Comparison of ENCODE assay signal across 1 cellular context in genomic region chr11:9347100-9347499, GRCh38.
A peak's percentile ranks its signal among the peaks of the same experiment; 100 is the strongest.
TF ChIP-seq lines count a peak whose summit lies in the region.

No MANE protein-coding gene starts in this region.

TF ChIP-seq in K562, 482 proteins besides CTCF, POLR2A, EP300 and RAD21 (continued from another document and continues in another):
- TF ChIP-seq FOXO4 (CRISPR knock-in tag; IDR thresholded peaks at IDR 0.05) (no peak), BRD4 (IDR thresholded peaks at IDR 0.05) (no peak), ZNF511 (CRISPR knock-in tag; IDR thresholded peaks at IDR 0.05) (no peak), SREBF1 (IDR thresholded peaks at IDR 0.05; ENCODE audit: borderline replicate concordance, low read depth, low read length) (no peak), ADNP (tag; IDR thresholded peaks at IDR 0.05) (no peak), ZNF584 (CRISPR knock-in tag; IDR thresholded peaks at IDR 0.05; ENCODE audit: low read depth) (no peak), SIN3B (IDR thresholded peaks at IDR 0.05; ENCODE audit: low read depth) (no peak), C11orf30 (IDR thresholded peaks at IDR 0.05; ENCODE audit: low read depth) (peak; percentile 43), MTF1 (CRISPR knock-in tag; IDR thresholded peaks at IDR 0.05; ENCODE audit: borderline replicate concordance) (no peak), ARID4B (CRISPR knock-in tag; IDR thresholded peaks at IDR 0.05) (no peak), GTF2E2 (tag; IDR thresholded peaks at IDR 0.05) (no peak), IRF1 (CRISPR knock-in tag; IDR thresholded peaks at IDR 0.05; ENCODE audit: borderline replicate concordance) (no peak), TEAD1 (CRISPR knock-in tag; IDR thresholded peaks at IDR 0.05) (no peak), FOXK2 (conservative IDR thresholded peaks at IDR 0.05 in 1 of 2, IDR thresholded peaks at IDR 0.05 in 1 of 2; ENCODE audit: low read depth in 2 of 2) (no peak), TAF1 (IDR thresholded peaks at IDR 0.05; ENCODE audit: control insufficient read depth, extremely low read depth, insufficient read depth, low read length, severe bottlenecking) (no peak), ZNF347 (CRISPR knock-in tag; IDR thresholded peaks at IDR 0.05; ENCODE audit: low read depth) (no peak), NFIX (CRISPR knock-in tag; IDR thresholded peaks at IDR 0.05; ENCODE audit: low read depth) (no peak), EP400 (IDR thresholded peaks at IDR 0.05) (peak; percentile 32; the same call in 1 of the 2 replicates), PHTF2 (CRISPR knock-in tag; IDR thresholded peaks at IDR 0.05) (no peak), SMARCE1 (IDR thresholded peaks at IDR 0.05) (peak; percentile 81), ZNF766 (CRISPR knock-in tag; conservative IDR thresholded peaks at IDR 0.05) (peak; percentile 98), HNRNPUL1 (IDR thresholded peaks at IDR 0.05; ENCODE audit: low read length) (no peak), HCFC1 (IDR thresholded peaks at IDR 0.05; ENCODE audit: low read depth, low read length) (no peak), SLC30A9 (CRISPR knock-in tag; IDR thresholded peaks at IDR 0.05) (no peak), GABPB1 (CRISPR knock-in tag; IDR thresholded peaks at IDR 0.05) (no peak), ZFPM2 (CRISPR knock-in tag; IDR thresholded peaks at IDR 0.05) (no peak), ZNF121 (CRISPR knock-in tag; conservative IDR thresholded peaks at IDR 0.05) (no peak), IFI16 (CRISPR knock-in tag; IDR thresholded peaks at IDR 0.05) (no peak), NFXL1 (CRISPR knock-in tag; IDR thresholded peaks at IDR 0.05) (no peak), NEUROD1 (IDR thresholded peaks at IDR 0.05; ENCODE audit: borderline replicate concordance, low read depth, low read length, partially characterized antibody) (no peak), PTBP1 (IDR thresholded peaks at IDR 0.05; ENCODE audit: low read depth, low read length) (no peak), ARHGAP35 (IDR thresholded peaks at IDR 0.05; ENCODE audit: partially characterized antibody) (no peak), FOXA1 (IDR thresholded peaks at IDR 0.05; ENCODE audit: borderline replicate concordance) (no peak), ZNF253 (CRISPR knock-in tag; conservative IDR thresholded peaks at IDR 0.05) (no peak), ZNF444 (CRISPR knock-in tag; IDR thresholded peaks at IDR 0.05) (no peak), NUFIP1 (IDR thresholded peaks at IDR 0.05; ENCODE audit: partially characterized antibody) (no peak), LARP7 (IDR thresholded peaks at IDR 0.05) (no peak), PTTG1 (tag; IDR thresholded peaks at IDR 0.05; ENCODE audit: low read depth) (no peak), ZNF239 (CRISPR knock-in tag; IDR thresholded peaks at IDR 0.05) (no peak), CREM (IDR thresholded peaks at IDR 0.05; ENCODE audit: low read depth) (peak; percentile 40), ARID3A (IDR thresholded peaks at IDR 0.05; ENCODE audit: borderline replicate concordance, low read depth, low read length) (no peak), ETV1 (tag; conservative IDR thresholded peaks at IDR 0.05; ENCODE audit: low read depth) (no peak), ATF7 (IDR thresholded peaks at IDR 0.05) (peak; percentile 38; the same call in 1 of the 2 replicates), ZNF79 (CRISPR knock-in tag; IDR thresholded peaks at IDR 0.05; ENCODE audit: low read depth) (no peak)
- TF ChIP-seq, protein P1, sequence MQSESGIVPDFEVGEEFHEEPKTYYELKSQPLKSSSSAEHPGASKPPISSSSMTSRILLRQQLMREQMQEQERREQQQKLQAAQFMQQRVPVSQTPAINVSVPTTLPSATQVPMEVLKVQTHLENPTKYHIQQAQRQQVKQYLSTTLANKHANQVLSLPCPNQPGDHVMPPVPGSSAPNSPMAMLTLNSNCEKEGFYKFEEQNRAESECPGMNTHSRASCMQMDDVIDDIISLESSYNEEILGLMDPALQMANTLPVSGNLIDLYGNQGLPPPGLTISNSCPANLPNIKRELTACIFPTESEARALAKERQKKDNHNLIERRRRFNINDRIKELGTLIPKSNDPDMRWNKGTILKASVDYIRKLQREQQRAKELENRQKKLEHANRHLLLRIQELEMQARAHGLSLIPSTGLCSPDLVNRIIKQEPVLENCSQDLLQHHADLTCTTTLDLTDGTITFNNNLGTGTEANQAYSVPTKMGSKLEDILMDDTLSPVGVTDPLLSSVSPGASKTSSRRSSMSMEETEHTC (IDR thresholded peaks at IDR 0.05), result no peak
- TF ChIP-seq, protein P2, sequence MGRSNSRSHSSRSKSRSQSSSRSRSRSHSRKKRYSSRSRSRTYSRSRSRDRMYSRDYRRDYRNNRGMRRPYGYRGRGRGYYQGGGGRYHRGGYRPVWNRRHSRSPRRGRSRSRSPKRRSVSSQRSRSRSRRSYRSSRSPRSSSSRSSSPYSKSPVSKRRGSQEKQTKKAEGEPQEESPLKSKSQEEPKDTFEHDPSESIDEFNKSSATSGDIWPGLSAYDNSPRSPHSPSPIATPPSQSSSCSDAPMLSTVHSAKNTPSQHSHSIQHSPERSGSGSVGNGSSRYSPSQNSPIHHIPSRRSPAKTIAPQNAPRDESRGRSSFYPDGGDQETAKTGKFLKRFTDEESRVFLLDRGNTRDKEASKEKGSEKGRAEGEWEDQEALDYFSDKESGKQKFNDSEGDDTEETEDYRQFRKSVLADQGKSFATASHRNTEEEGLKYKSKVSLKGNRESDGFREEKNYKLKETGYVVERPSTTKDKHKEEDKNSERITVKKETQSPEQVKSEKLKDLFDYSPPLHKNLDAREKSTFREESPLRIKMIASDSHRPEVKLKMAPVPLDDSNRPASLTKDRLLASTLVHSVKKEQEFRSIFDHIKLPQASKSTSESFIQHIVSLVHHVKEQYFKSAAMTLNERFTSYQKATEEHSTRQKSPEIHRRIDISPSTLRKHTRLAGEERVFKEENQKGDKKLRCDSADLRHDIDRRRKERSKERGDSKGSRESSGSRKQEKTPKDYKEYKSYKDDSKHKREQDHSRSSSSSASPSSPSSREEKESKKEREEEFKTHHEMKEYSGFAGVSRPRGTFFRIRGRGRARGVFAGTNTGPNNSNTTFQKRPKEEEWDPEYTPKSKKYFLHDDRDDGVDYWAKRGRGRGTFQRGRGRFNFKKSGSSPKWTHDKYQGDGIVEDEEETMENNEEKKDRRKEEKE (IDR thresholded peaks at IDR 0.05; ENCODE audit: borderline replicate concordance in 1 of 2, control insufficient read depth in 1 of 2, low read depth in 2 of 2, low read length in 1 of 2), result no peak
- TF ChIP-seq, protein P3, sequence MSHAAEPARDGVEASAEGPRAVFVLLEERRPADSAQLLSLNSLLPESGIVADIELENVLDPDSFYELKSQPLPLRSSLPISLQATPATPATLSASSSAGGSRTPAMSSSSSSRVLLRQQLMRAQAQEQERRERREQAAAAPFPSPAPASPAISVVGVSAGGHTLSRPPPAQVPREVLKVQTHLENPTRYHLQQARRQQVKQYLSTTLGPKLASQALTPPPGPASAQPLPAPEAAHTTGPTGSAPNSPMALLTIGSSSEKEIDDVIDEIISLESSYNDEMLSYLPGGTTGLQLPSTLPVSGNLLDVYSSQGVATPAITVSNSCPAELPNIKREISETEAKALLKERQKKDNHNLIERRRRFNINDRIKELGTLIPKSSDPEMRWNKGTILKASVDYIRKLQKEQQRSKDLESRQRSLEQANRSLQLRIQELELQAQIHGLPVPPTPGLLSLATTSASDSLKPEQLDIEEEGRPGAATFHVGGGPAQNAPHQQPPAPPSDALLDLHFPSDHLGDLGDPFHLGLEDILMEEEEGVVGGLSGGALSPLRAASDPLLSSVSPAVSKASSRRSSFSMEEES (CRISPR knock-in tag; IDR thresholded peaks at IDR 0.05), result no peak
- TF ChIP-seq, protein P4, sequence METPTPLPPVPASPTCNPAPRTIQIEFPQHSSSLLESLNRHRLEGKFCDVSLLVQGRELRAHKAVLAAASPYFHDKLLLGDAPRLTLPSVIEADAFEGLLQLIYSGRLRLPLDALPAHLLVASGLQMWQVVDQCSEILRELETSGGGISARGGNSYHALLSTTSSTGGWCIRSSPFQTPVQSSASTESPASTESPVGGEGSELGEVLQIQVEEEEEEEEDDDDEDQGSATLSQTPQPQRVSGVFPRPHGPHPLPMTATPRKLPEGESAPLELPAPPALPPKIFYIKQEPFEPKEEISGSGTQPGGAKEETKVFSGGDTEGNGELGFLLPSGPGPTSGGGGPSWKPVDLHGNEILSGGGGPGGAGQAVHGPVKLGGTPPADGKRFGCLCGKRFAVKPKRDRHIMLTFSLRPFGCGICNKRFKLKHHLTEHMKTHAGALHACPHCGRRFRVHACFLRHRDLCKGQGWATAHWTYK (CRISPR knock-in tag; IDR thresholded peaks at IDR 0.05), result no peak
- TF ChIP-seq, protein P5, sequence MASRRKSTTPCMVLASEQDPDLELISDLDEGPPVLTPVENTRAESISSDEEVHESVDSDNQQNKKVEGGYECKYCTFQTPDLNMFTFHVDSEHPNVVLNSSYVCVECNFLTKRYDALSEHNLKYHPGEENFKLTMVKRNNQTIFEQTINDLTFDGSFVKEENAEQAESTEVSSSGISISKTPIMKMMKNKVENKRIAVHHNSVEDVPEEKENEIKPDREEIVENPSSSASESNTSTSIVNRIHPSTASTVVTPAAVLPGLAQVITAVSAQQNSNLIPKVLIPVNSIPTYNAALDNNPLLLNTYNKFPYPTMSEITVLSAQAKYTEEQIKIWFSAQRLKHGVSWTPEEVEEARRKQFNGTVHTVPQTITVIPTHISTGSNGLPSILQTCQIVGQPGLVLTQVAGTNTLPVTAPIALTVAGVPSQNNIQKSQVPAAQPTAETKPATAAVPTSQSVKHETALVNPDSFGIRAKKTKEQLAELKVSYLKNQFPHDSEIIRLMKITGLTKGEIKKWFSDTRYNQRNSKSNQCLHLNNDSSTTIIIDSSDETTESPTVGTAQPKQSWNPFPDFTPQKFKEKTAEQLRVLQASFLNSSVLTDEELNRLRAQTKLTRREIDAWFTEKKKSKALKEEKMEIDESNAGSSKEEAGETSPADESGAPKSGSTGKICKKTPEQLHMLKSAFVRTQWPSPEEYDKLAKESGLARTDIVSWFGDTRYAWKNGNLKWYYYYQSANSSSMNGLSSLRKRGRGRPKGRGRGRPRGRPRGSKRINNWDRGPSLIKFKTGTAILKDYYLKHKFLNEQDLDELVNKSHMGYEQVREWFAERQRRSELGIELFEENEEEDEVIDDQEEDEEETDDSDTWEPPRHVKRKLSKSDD (conservative IDR thresholded peaks at IDR 0.05; ENCODE audit: low read length), result no peak
